17 cellular contexts compared by ENCODE assay signal in genomic region chrX:136310411-136310810, GRCh38. TPM values are rescaled to one million over a fixed set of nuclear protein-coding genes. Genes with fewer than 3 reads are reported as not detected.
A peak's percentile ranks its signal among the peaks of the same experiment; 100 is the strongest.
DNase-seq lines count a peak whose midpoint lies in the region; ATAC-seq and TF ChIP-seq lines count a peak whose summit lies in the region.
"Had no signal": no experiment of that assay in that cellular context is flagged by ENCODE, and none has a peak within 500 bp of the region (broad histone marks: within the 10 kb centered on the region; RNA-seq: fewer than 3 reads in every experiment).

No MANE protein-coding gene starts in this region.

- BruUV-seq in A673 (replicated peaks; lab: Mats Ljungman, UMichigan), result no TSS peak

- H3K4me3 ChIP-seq in A673 (ENCODE audit: low read depth, low read length, poor library complexity, severe bottlenecking), result no peak overlapping the region
- H3K4me3 ChIP-seq in fibroblast of villous mesenchyme (ENCODE audit: low read depth, low read length), result no peak overlapping the region
- H3K4me3 ChIP-seq: upper lobe of right lung had no signal

- H3K27me3 ChIP-seq in A673 (replicated peaks; ENCODE audit: insufficient read depth, low read depth, low read length, poor library complexity), result no peaks in the 10 kb centered on the region
- H3K27me3 ChIP-seq: upper lobe of right lung had no signal

- no peaks in the 10 kb centered on the region for H3K36me3 ChIP-seq in A673 (ENCODE audit: insufficient read depth, low read length, poor library complexity, severe bottlenecking)
- H3K36me3 ChIP-seq: upper lobe of right lung had no signal

- POLR2A ChIA-PET in A673 (lab: Charles Lee; ENCODE audit: low non-redundant PET), result no interaction called here

- no peaks in the 10 kb centered on the region for H3K9me3 ChIP-seq in A673 (ENCODE audit: low read depth, low read length, poor library complexity, severe bottlenecking)
- H3K9me3 ChIP-seq: upper lobe of right lung had no signal

- ATAC-seq in SK-N-SH treated with all-trans-retinoic acid at 6 μM for 48 hours (peak; percentile 49; the same call in 1 of the 3 replicates), HG02763 (IDR thresholded peaks at IDR 0.05; ENCODE audit: unreplicated experiment) (no peak), GM19023 (IDR thresholded peaks at IDR 0.05; ENCODE audit: unreplicated experiment) (no peak)
- ATAC-seq: Right ventricle myocardium inferior, upper lobe of right lung had no signal

- no peak overlapping the region for H3K27ac ChIP-seq in A673 (ENCODE audit: low read depth, low read length, poor library complexity, severe bottlenecking)
- H3K27ac ChIP-seq: upper lobe of right lung had no signal

- CTCF ChIA-PET in A673 (lab: Charles Lee), result no interaction called here

- H3K4me1 ChIP-seq in A673 (ENCODE audit: insufficient read depth, low read length, poor library complexity, severe bottlenecking), result no peaks in the 10 kb centered on the region
- H3K4me1 ChIP-seq: upper lobe of right lung had no signal

- peak; percentile 80 for DNase-seq in A673 (ENCODE audit: low spot score)
- DNase-seq in HT1080 (ENCODE audit: low read depth), result peak; percentile 71
- peak; percentile 29 for DNase-seq in fibroblast of villous mesenchyme (ENCODE audit: low read depth)
- DNase-seq in NCI-H1092 (lab: John Stamatoyannopoulos, UW), result no peak
- no peak for DNase-seq in hippocampal formation (lab: John Stamatoyannopoulos, UW)
- DNase-seq: activated CD4-positive, CD25-positive, alpha-beta regulatory T cell; amygdala; DMS79 treated with DMSO at 0.1 percent for 48 hours; effector CD8-positive, alpha-beta T cell; head of caudate nucleus; NCI-H345; upper lobe of right lung had no signal

- TF ChIP-seq CTCF in A673 (conservative IDR thresholded peaks at IDR 0.05; ENCODE audit: low read depth, low read length) (no peak), fibroblast of villous mesenchyme (IDR thresholded peaks at IDR 0.05; ENCODE audit: insufficient read depth, low read depth, low read length) (no peak)

- intact Hi-C loops in A673 (cut with micrococcal nuclease; ENCODE audit: unreplicated experiment), result no loop called here

TF ChIP-seq in SK-N-SH treated with all-trans-retinoic acid at 6 μM for 48 hours, 23 proteins besides CTCF, POLR2A, EP300 and RAD21:
- TF ChIP-seq CREB5 (CRISPR knock-in tag; IDR thresholded peaks at IDR 0.05; ENCODE audit: low read depth) (no peak), CSRNP3 (CRISPR knock-in tag; IDR thresholded peaks at IDR 0.05) (no peak), ZNF565 (CRISPR knock-in tag; conservative IDR thresholded peaks at IDR 0.05; ENCODE audit: low read depth) (no peak), ZC3H10 (CRISPR knock-in tag; IDR thresholded peaks at IDR 0.05) (no peak)

RNA-seq across cellular contexts. Expression of gene ADGRG4, which starts 9.6 kb away (rescaled TPM):
- total RNA-seq in A673 (2021), result not detected in 2 replicates
- total RNA-seq in HT1080 (2014; rRNA removed; shearing (Covaris generic)), result 0.02 TPM in 1 of 2 replicates, not detected in the other
- 0.01 TPM in 1 of 2 replicates, not detected in the other for polyA plus RNA-seq in HT1080 (2015; cell fraction: cytosol; rRNA removed)
- polyA plus RNA-seq in HT1080 (2015; cell fraction: nucleus; rRNA removed), result 0.08 and 0.12 TPM in 2 replicates
- not detected in 2 replicates for total RNA-seq in fibroblast of villous mesenchyme
- total RNA-seq: lower leg skin, Right ventricle myocardium inferior had no signal

RNA-seq across cellular contexts. Expression of gene MAP7D3, which starts 59.2 kb away (rescaled TPM):
- total RNA-seq in A673 (2021) (12.4 and 12.9 TPM in 2 replicates), fibroblast of villous mesenchyme (14.5 and 19.9 TPM in 2 replicates)
- total RNA-seq in HT1080 (2014; rRNA removed; shearing (Covaris generic)), result 29.2 and 34.7 TPM in 2 replicates
- 20.4 and 23.9 TPM in 2 replicates for polyA plus RNA-seq in HT1080 (2015; cell fraction: cytosol; rRNA removed)
- 41.4 and 47.9 TPM in 2 replicates for polyA plus RNA-seq in HT1080 (2015; cell fraction: nucleus; rRNA removed)

Comparison
In these comparisons a context has a peak if more than half of its experiments do, and no peak if none do; other contexts are left out.
1. DNase-seq: peak in A673 (single experiment), HT1080 (single experiment) and fibroblast of villous mesenchyme (single experiment); none in NCI-H1092 (single experiment) and hippocampal formation (0 of 2).